Comparison of ENCODE assay signal across 10 cellular contexts in genomic region chr11:67355794-67356550, GRCh38. TPM values are rescaled to one million over a fixed set of nuclear protein-coding genes. Genes with fewer than 3 reads are reported as not detected.
DNase-seq lines count a peak whose midpoint lies in the region; FAIRE-seq and TF ChIP-seq lines count a peak whose summit lies in the region.
"Had no signal": no experiment of that assay in that cellular context is flagged by ENCODE, and none has a peak within 500 bp of the region (broad histone marks: within the 10 kb centered on the region; RNA-seq: fewer than 3 reads in every experiment).

No MANE protein-coding gene starts in this region.

- H3K9me3 ChIP-seq in astrocyte (ENCODE audit: insufficient read depth, low read depth, low read length) (no peaks in the 10 kb centered on the region), transverse colon (no peaks in the 10 kb centered on the region)

- H4K5ac ChIP-seq in mesendoderm (ENCODE audit: low read length), result no peak overlapping the region

- DNase-seq in activated T-cell treated with anti-CD3 and anti-CD28 coated beads, Interleukin-2, amount 50 U/mL, for 24 hours, result no peak
- DNase-seq in activated T-cell treated with anti-CD3 and anti-CD28 coated beads, Interleukin-2, amount 50 U/mL, for 48 hours, result no peak
- no peak for DNase-seq in astrocyte (ENCODE audit: low read depth)
- no peak for DNase-seq in mesendoderm
- peak; percentile 51 for DNase-seq in transverse colon
- DNase-seq in globus pallidus (ENCODE audit: low spot score), result no peak
- DNase-seq in HTR-8/SVneo (ENCODE audit: insufficient read length, low spot score), result no peak
- DNase-seq in HEK293T (ENCODE audit: extremely low spot score), result no peak
- DNase-seq: NCI-H2081 treated with DMSO at 0.1 percent for 48 hours had no signal

- H3K9ac ChIP-seq in astrocyte (ENCODE audit: low read length) (peak overlapping the region; percentile 80), mesendoderm (ENCODE audit: low read length) (no peak overlapping the region)

- no peaks in the 10 kb centered on the region for H3K79me1 ChIP-seq in mesendoderm (ENCODE audit: low read length)

- no peaks in the 10 kb centered on the region for H3K27me3 ChIP-seq in astrocyte (ENCODE audit: insufficient read depth, low read length)
- no peaks in the 10 kb centered on the region for H3K27me3 ChIP-seq in mesendoderm (ENCODE audit: insufficient read depth, low read length, poor library complexity)
- H3K27me3 ChIP-seq in transverse colon, result no peaks in the 10 kb centered on the region

- in situ Hi-C loops in transverse colon (cut with MboI; ENCODE audit: low pct_ligation_motif_present in 1 of 4, low pct_unique_long_range_greater_than_20kb in 1 of 4, low sequenced_read_pairs in 3 of 4), result no loop called here

- POLR2A ChIA-PET in HEK293T (lab: Yijun Ruan, JAX), result interaction anchor here (0.8 to 1.3 kb wide), 2 partner anchors 25 to 36 kb away, joined by 4 read pairs; partner anchors contain the start of gene RAD9A

- H3K56ac ChIP-seq in mesendoderm (ENCODE audit: low read length), result peak overlapping the region; percentile 75

- CTCF ChIA-PET in HEK293T (lab: Yijun Ruan, JAX), result interaction anchor here (0.6 to 11.6 kb wide), 3 partner anchors 14 to 151 kb away, joined by 3 to 182 read pairs (median 5); no protein-coding TSS in a partner anchor

- H3K27ac Mint-ChIP-seq in activated T-cell treated with anti-CD3 and anti-CD28 coated beads, Interleukin-2, amount 50 U/mL, for 24 hours, result peak overlapping the region; percentile 85
- peak overlapping the region; percentile 72 for H3K27ac Mint-ChIP-seq in astrocyte (ENCODE audit: unreplicated experiment)
- H3K27ac Mint-ChIP-seq: WTC11 had no signal

- peak overlapping the region; percentile 98 for H3K4me2 ChIP-seq in astrocyte (ENCODE audit: low read length)
- H3K4me2 ChIP-seq in mesendoderm (ENCODE audit: low read length), result no peak overlapping the region

- H2BK15ac ChIP-seq in mesendoderm (replicated peaks; ENCODE audit: low read depth), result no peak overlapping the region

- FAIRE-seq in astrocyte (lab: Jason Lieb, UNC) (no peak), HTR-8/SVneo (lab: Jason Lieb, UNC) (no peak)

- H2BK5ac ChIP-seq in mesendoderm (ENCODE audit: low read length), result no peak overlapping the region

- H3K4me3 Mint-ChIP-seq in activated T-cell treated with anti-CD3 and anti-CD28 coated beads, Interleukin-2, amount 50 U/mL, for 24 hours, result no peak overlapping the region
- H3K4me3 Mint-ChIP-seq in astrocyte (ENCODE audit: unreplicated experiment), result no peak overlapping the region
- H3K4me3 Mint-ChIP-seq: WTC11 had no signal

- no peak overlapping the region for H4K8ac ChIP-seq in mesendoderm (ENCODE audit: low read depth, low read length)

- H3K27ac ChIP-seq in astrocyte (ENCODE audit: low read depth, low read length) (peak overlapping the region; percentile 95), mesendoderm (ENCODE audit: low read depth, low read length) (no peak overlapping the region), transverse colon (peak overlapping the region; percentile 96 to 100 (median 99))

- H3K23ac ChIP-seq in mesendoderm (ENCODE audit: low read length), result no peak overlapping the region

- intact Hi-C loops in transverse colon (cut with DNase I; ENCODE audit: low total_unique reads), result no loop called here

- WGBS in mesendoderm (ENCODE audit: extremely low coverage, insufficient coverage, low lambda C conversion rate), result no CpG with 5 or more reads among the region's 4 CpGs
- WGBS in transverse colon (ENCODE audit: low coverage in 1 of 2), 2 donors, result 20 to 57% methylated on average over 3 of the region's 4 CpGs

- peaks cover 63% of the 10 kb centered on the region for H3K4me1 ChIP-seq in astrocyte (ENCODE audit: insufficient read depth, low read length)
- H3K4me1 ChIP-seq in mesendoderm (ENCODE audit: control insufficient read depth, low read depth, low read length), result peaks cover 12% of the 10 kb centered on the region
- H3K4me1 ChIP-seq in transverse colon, result peaks cover 51 to 64% (median 57%) of the 10 kb centered on the region in 4 donors

- peaks cover 40% of the 10 kb centered on the region for H3K4me1 Mint-ChIP-seq in activated T-cell treated with anti-CD3 and anti-CD28 coated beads, Interleukin-2, amount 50 U/mL, for 24 hours (ENCODE audit: low read depth)
- H3K4me1 Mint-ChIP-seq in astrocyte (ENCODE audit: low read depth, unreplicated experiment), result peaks cover 50% of the 10 kb centered on the region

- no peak overlapping the region for H2BK120ac ChIP-seq in mesendoderm (ENCODE audit: low read depth, low read length)

- H3K36me3 Mint-ChIP-seq in activated T-cell treated with anti-CD3 and anti-CD28 coated beads, Interleukin-2, amount 50 U/mL, for 24 hours (ENCODE audit: low read depth), result peaks cover 4% of the 10 kb centered on the region
- H3K36me3 Mint-ChIP-seq in astrocyte (ENCODE audit: low read depth, unreplicated experiment), result peaks cover 2% of the 10 kb centered on the region
- H3K36me3 Mint-ChIP-seq: WTC11 had no signal

- TF ChIP-seq CTCF in astrocyte (IDR thresholded peaks at IDR 0.05; ENCODE audit: insufficient read depth, low read depth, low read length), result no peak
- TF ChIP-seq CTCF in transverse colon (IDR thresholded peaks at IDR 0.05), result no peak

- no peak overlapping the region for H3K18ac ChIP-seq in mesendoderm (ENCODE audit: low read length)

- no peak for TF ChIP-seq EP300 in transverse colon (IDR thresholded peaks at IDR 0.05; ENCODE audit: low read depth)

- no peak overlapping the region for H3K4me3 ChIP-seq in astrocyte (ENCODE audit: insufficient read depth, low read depth, low read length)
- H3K4me3 ChIP-seq in mesendoderm (ENCODE audit: low read length), result no peak overlapping the region
- H3K4me3 ChIP-seq in transverse colon, result peak overlapping the region in 2 of 4 donors; percentile 11 to 19

- H3K9me3 Mint-ChIP-seq in activated T-cell treated with anti-CD3 and anti-CD28 coated beads, Interleukin-2, amount 50 U/mL, for 24 hours, result no peaks in the 10 kb centered on the region
- H3K9me3 Mint-ChIP-seq in astrocyte (ENCODE audit: unreplicated experiment), result no peaks in the 10 kb centered on the region
- H3K9me3 Mint-ChIP-seq: WTC11 had no signal

- H4K20me1 ChIP-seq in astrocyte (ENCODE audit: insufficient read depth, low read length), result peaks cover 8% of the 10 kb centered on the region

- TF ChIP-seq POLR2A in transverse colon (IDR thresholded peaks at IDR 0.05), result peak; percentile 16

- no peak overlapping the region for H3K4ac ChIP-seq in mesendoderm (ENCODE audit: low read depth, low read length)

- H3K79me2 ChIP-seq in astrocyte (ENCODE audit: insufficient read depth, low read length), result peaks cover 22% of the 10 kb centered on the region
- H3K79me2 ChIP-seq in mesendoderm (ENCODE audit: control insufficient read depth, insufficient read depth, low read length), result no peaks in the 10 kb centered on the region

- H3K27me3 Mint-ChIP-seq in activated T-cell treated with anti-CD3 and anti-CD28 coated beads, Interleukin-2, amount 50 U/mL, for 24 hours, result no peaks in the 10 kb centered on the region
- H3K27me3 Mint-ChIP-seq in astrocyte (ENCODE audit: low read depth, unreplicated experiment), result no peaks in the 10 kb centered on the region

- no peak overlapping the region for H2AFZ ChIP-seq in astrocyte (ENCODE audit: low read depth, low read length)

- H3K36me3 ChIP-seq in astrocyte (ENCODE audit: insufficient read depth, low read length) (no peaks in the 10 kb centered on the region), mesendoderm (ENCODE audit: control insufficient read depth, insufficient read depth, low read length) (no peaks in the 10 kb centered on the region), transverse colon (no peaks in the 10 kb centered on the region)

- peak overlapping the region; percentile 56 for H2AK5ac ChIP-seq in mesendoderm (ENCODE audit: low read length)

TF ChIP-seq in HEK293T, 16 proteins besides CTCF, POLR2A, EP300 and RAD21:
- no peak for TF ChIP-seq ARNT (IDR thresholded peaks at IDR 0.05)
- TF ChIP-seq FOXK2 (IDR thresholded peaks at IDR 0.05), result no peak
- no peak for TF ChIP-seq CTBP1 (IDR thresholded peaks at IDR 0.05; ENCODE audit: borderline replicate concordance)
- TF ChIP-seq BHLHE40 (IDR thresholded peaks at IDR 0.05; ENCODE audit: borderline replicate concordance), result no peak
- no peak for TF ChIP-seq ZNF384 (IDR thresholded peaks at IDR 0.05)
- no peak for TF ChIP-seq ELF4 (IDR thresholded peaks at IDR 0.05)
- TF ChIP-seq TARDBP (IDR thresholded peaks at IDR 0.05), result no peak
- TF ChIP-seq, protein P1, sequence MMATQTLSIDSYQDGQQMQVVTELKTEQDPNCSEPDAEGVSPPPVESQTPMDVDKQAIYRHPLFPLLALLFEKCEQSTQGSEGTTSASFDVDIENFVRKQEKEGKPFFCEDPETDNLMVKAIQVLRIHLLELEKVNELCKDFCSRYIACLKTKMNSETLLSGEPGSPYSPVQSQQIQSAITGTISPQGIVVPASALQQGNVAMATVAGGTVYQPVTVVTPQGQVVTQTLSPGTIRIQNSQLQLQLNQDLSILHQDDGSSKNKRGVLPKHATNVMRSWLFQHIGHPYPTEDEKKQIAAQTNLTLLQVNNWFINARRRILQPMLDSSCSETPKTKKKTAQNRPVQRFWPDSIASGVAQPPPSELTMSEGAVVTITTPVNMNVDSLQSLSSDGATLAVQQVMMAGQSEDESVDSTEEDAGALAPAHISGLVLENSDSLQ (IDR thresholded peaks at IDR 0.05), result no peak
- TF ChIP-seq FOXM1 (IDR thresholded peaks at IDR 0.05; ENCODE audit: borderline replicate concordance), result no peak
- no peak for TF ChIP-seq LEF1 (IDR thresholded peaks at IDR 0.05; ENCODE audit: borderline replicate concordance)
- no peak for TF ChIP-seq SUZ12 (IDR thresholded peaks at IDR 0.05)
- TF ChIP-seq NFRKB (IDR thresholded peaks at IDR 0.05), result no peak

RNA-seq across cellular contexts. Expression of gene POLD4, which starts 2.6 kb away (rescaled TPM):
- total RNA-seq in astrocyte (53.5 and 69.2 TPM in 2 replicates), transverse colon (100 to 1,000 TPM; 261 to 372 (median 319) TPM)
- 16.0 TPM for polyA plus RNA-seq in mesendoderm (2013, experiment 1 of 2)
- 16.4 TPM for polyA plus RNA-seq in mesendoderm (2013, experiment 2 of 2)

RNA-seq across cellular contexts. Expression of gene CLCF1, which starts 17.4 kb away (rescaled TPM):
- 17.4 and 17.6 TPM in 2 replicates for total RNA-seq in astrocyte
- polyA plus RNA-seq in mesendoderm (2013, experiment 1 of 2), result 1.3 TPM
- 1.2 TPM for polyA plus RNA-seq in mesendoderm (2013, experiment 2 of 2)
- 10 to 100 TPM in 1 of 4 donors, 1 to 10 TPM in 3; 1.8 to 46.4 (median 5.8) TPM for total RNA-seq in transverse colon

RNA-seq across cellular contexts. Expression of gene RAD9A, which starts 35.8 kb away (rescaled TPM):
- total RNA-seq in astrocyte (9.2 and 9.4 TPM in 2 replicates), transverse colon (100 to 1,000 TPM in 2 of 4 donors, 10 to 100 TPM in 2; 37.8 to 470 (median 95.3) TPM)
- polyA plus RNA-seq in mesendoderm (2013, experiment 1 of 2), result 16.4 TPM
- polyA plus RNA-seq in mesendoderm (2013, experiment 2 of 2), result 14.7 TPM

RNA-seq across cellular contexts. Expression of gene PPP1CA, which starts 45.7 kb away (rescaled TPM):
- 157 and 159 TPM in 2 replicates for total RNA-seq in astrocyte
- polyA plus RNA-seq in mesendoderm (2013, experiment 1 of 2), result 216 TPM
- 212 TPM for polyA plus RNA-seq in mesendoderm (2013, experiment 2 of 2)
- 100 to 1,000 TPM in 3 of 4 donors, 10 to 100 TPM in 1; 83.0 to 251 (median 163) TPM for total RNA-seq in transverse colon

RNA-seq across cellular contexts. Expression of gene TBC1D10C, which starts 47.9 kb away (rescaled TPM):
- total RNA-seq in astrocyte (0.16 TPM in 1 of 2 replicates, not detected in the other), transverse colon (10 to 100 TPM in 2 of 4 donors, 1 to 10 TPM in 2; 1.2 to 17.2 (median 7.4) TPM)
- 0.39 TPM for polyA plus RNA-seq in mesendoderm (2013, experiment 1 of 2)
- polyA plus RNA-seq in mesendoderm (2013, experiment 2 of 2), result 0.41 TPM
